15 cellular contexts compared by ENCODE assay signal in the genomic region with DNA sequence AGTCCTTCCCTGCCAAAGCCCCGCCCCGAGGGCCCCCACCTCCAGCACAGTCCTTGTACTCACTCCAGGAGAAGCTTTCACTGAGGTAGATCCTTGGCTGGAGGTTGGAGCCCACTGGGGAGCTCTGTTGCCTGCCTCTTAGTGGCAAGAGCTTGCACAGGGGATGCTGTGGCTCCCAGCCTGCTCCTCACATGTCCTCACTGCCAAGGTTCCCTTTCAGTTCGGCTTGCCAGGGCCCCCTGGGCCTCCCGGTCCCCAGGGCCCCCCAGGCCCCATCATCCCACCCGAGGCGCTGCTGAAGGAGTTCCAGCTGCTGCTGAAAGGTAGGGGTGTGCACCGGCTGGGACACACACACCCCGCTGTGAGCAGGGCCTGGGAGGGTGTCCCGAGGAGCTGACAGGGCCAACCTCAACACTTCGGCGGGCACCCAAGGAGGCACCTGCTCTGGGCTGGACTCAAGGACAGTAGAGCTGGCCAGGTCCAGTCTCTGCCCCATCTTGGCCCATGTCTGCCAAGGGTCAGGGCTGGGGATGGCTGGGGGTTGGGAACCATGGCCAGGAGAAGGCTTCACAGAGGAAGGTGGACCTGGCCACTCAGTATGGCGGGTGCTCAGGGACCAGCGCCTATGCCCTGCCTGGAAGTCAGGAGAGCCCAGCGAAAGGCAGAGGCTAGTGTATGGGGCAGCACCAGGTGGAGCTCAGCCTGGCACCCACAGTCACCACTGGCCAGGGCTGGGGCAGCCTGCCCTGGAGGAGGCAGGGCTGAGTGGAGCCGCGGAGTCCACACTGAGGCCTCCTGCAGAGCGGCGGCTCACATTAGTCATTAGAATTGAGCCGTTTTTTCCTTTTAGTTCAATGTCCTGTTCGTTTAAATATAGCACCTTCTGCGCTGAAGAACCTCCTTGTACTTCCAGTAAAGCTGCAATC. TPM values are rescaled to one million over a fixed set of nuclear protein-coding genes. Genes with fewer than 3 reads are reported as not detected.
DNase-seq lines count a peak whose midpoint lies in the region; ATAC-seq, FAIRE-seq and TF ChIP-seq lines count a peak whose summit lies in the region.
"Had no signal": no experiment of that assay in that cellular context is flagged by ENCODE, and none has a peak within 500 bp of the region (broad histone marks: within the 10 kb centered on the region; RNA-seq: fewer than 3 reads in every experiment).

No MANE protein-coding gene starts in this region.

- H3K4me1 Mint-ChIP-seq in Calu3 (ENCODE audit: low read depth, unreplicated experiment) (peaks cover 7% of the 10 kb centered on the region), chondrocyte (ENCODE audit: low read depth) (peaks cover 23% of the 10 kb centered on the region), mesothelial cell of epicardium (peaks cover 4% of the 10 kb centered on the region), MCF 10A (ENCODE audit: insufficient read depth, unreplicated experiment) (peaks cover 5% of the 10 kb centered on the region)
- H3K4me1 Mint-ChIP-seq: activated T-helper 17 cell treated with anti-CD3 and anti-CD28 coated beads, Interleukin-2, amount 50 U/mL, for 72 hours had no signal

- BruUV-seq in Calu3 (replicated peaks; lab: Mats Ljungman, UMichigan) (no TSS peak), MCF 10A (replicated peaks; lab: Mats Ljungman, UMichigan) (no TSS peak)

- POLR2A ChIA-PET in MCF 10A (lab: Yijun Ruan, JAX) = no interaction called here

- no peak for ATAC-seq in HG03432 (IDR thresholded peaks at IDR 0.05; ENCODE audit: unreplicated experiment)
- ATAC-seq: activated T-helper 17 cell treated with anti-CD3 and anti-CD28 coated beads, Interleukin-2, amount 50 U/mL, for 72 hours; esophagus mucosa; Panc1 had no signal

- no peak for TF ChIP-seq CTCF in Calu3 (IDR thresholded peaks at IDR 0.05; ENCODE audit: unreplicated experiment)
- no peak for TF ChIP-seq CTCF in chondrocyte (IDR thresholded peaks at IDR 0.05)
- TF ChIP-seq CTCF in mesothelial cell of epicardium (IDR thresholded peaks at IDR 0.05; ENCODE audit: unreplicated experiment) = no peak
- TF ChIP-seq CTCF in MCF 10A (IDR thresholded peaks at IDR 0.05; ENCODE audit: unreplicated experiment) = no peak

- DNase-seq in Calu3 = no peak
- DNase-seq in H54 (ENCODE audit: insufficient read length, low spot score) = peak; percentile 84
- peak; percentile 92 for DNase-seq in chondrocyte (ENCODE audit: low spot score)
- peak in 1 of 2 experiments; percentile 37 for DNase-seq in mesothelial cell of epicardium (ENCODE audit: low spot score in 2 of 2, unreplicated experiment in 2 of 2)
- no peak for DNase-seq in MCF 10A (ENCODE audit: unreplicated experiment)
- no peak for DNase-seq in dermis blood vessel endothelial cell
- DNase-seq: activated CD4-positive, alpha-beta T cell treated with anti-CD3 and anti-CD28 coated beads, Interleukin-2, amount 50 U/mL, for 4 hours; NCI-H446; retina; T-helper 2 cell had no signal

- H3K27me3 Mint-ChIP-seq in Calu3 (ENCODE audit: unreplicated experiment) (peaks cover 14% of the 10 kb centered on the region), chondrocyte (ENCODE audit: low read depth) (no peaks in the 10 kb centered on the region), mesothelial cell of epicardium (ENCODE audit: low read depth) (peaks cover 66% of the 10 kb centered on the region), MCF 10A (ENCODE audit: insufficient read depth, unreplicated experiment) (no peaks in the 10 kb centered on the region)

- no peak for TF ChIP-seq POLR2A in H54 (IDR thresholded peaks at IDR 0.05; ENCODE audit: low read depth, low read length)

- peak overlapping the region; percentile 46 for H3K4me3 Mint-ChIP-seq in Calu3 (ENCODE audit: low read depth, unreplicated experiment)
- H3K4me3 Mint-ChIP-seq in chondrocyte (ENCODE audit: unreplicated experiment) = peak overlapping the region; percentile 49
- H3K4me3 Mint-ChIP-seq in mesothelial cell of epicardium = peak overlapping the region; percentile 24
- no peak overlapping the region for H3K4me3 Mint-ChIP-seq in MCF 10A (ENCODE audit: unreplicated experiment)
- H3K4me3 Mint-ChIP-seq: activated T-helper 17 cell treated with anti-CD3 and anti-CD28 coated beads, Interleukin-2, amount 50 U/mL, for 72 hours had no signal

- H3K9me3 Mint-ChIP-seq in Calu3 (ENCODE audit: low read depth, unreplicated experiment) = no peaks in the 10 kb centered on the region
- H3K9me3 Mint-ChIP-seq in chondrocyte (ENCODE audit: low read depth) = no peaks in the 10 kb centered on the region
- no peaks in the 10 kb centered on the region for H3K9me3 Mint-ChIP-seq in mesothelial cell of epicardium
- H3K9me3 Mint-ChIP-seq in MCF 10A (ENCODE audit: unreplicated experiment) = no peaks in the 10 kb centered on the region
- H3K9me3 Mint-ChIP-seq: activated T-helper 17 cell treated with anti-CD3 and anti-CD28 coated beads, Interleukin-2, amount 50 U/mL, for 72 hours had no signal

- no peak for FAIRE-seq in H54 (lab: Jason Lieb, UNC)

- CTCF ChIA-PET in Calu3 (lab: Charles Lee) = no interaction called here
- CTCF ChIA-PET in MCF 10A (lab: Yijun Ruan, JAX) = interaction anchor here (0.9 to 1.5 kb wide), 2 partner anchors 16 to 38 kb away, joined by 3 to 4 read pairs; no protein-coding TSS in a partner anchor

- intact Hi-C loops in Calu3 (cut with micrococcal nuclease; ENCODE audit: unreplicated experiment) (no loop called here), MCF 10A (cut with micrococcal nuclease) (no loop called here)

- H3K36me3 Mint-ChIP-seq in Calu3 (ENCODE audit: insufficient read depth, unreplicated experiment) = peaks cover 12% of the 10 kb centered on the region
- peaks cover 2% of the 10 kb centered on the region for H3K36me3 Mint-ChIP-seq in chondrocyte (ENCODE audit: low read depth)
- H3K36me3 Mint-ChIP-seq in mesothelial cell of epicardium = no peaks in the 10 kb centered on the region
- peaks cover 6% of the 10 kb centered on the region for H3K36me3 Mint-ChIP-seq in MCF 10A (ENCODE audit: insufficient read depth, unreplicated experiment)

- no peak overlapping the region for H3K27ac Mint-ChIP-seq in Calu3 (ENCODE audit: unreplicated experiment)
- peak overlapping the region; percentile 70 for H3K27ac Mint-ChIP-seq in chondrocyte (ENCODE audit: unreplicated experiment)
- H3K27ac Mint-ChIP-seq in mesothelial cell of epicardium = no peak overlapping the region
- H3K27ac Mint-ChIP-seq in MCF 10A (ENCODE audit: low read depth, unreplicated experiment) = no peak overlapping the region
- H3K27ac Mint-ChIP-seq: activated T-helper 17 cell treated with anti-CD3 and anti-CD28 coated beads, Interleukin-2, amount 50 U/mL, for 72 hours; CD14-positive monocyte had no signal

RNA-seq across cellular contexts. Expression of gene ERFE, which starts 4.0 kb away (rescaled TPM):
- 2.4 and 4.0 TPM in 2 replicates for total RNA-seq in Calu3 (2022)
- total RNA-seq in chondrocyte = 1.8 to 10.3 TPM (median 9.4 TPM) in 3 replicates
- total RNA-seq in mesothelial cell of epicardium = 0.50 to 0.85 TPM (median 0.66 TPM) in 3 replicates
- 14.5 and 18.1 TPM in 2 replicates for total RNA-seq in MCF 10A (2022)
- 0.34 and 0.47 TPM in 2 replicates for total RNA-seq in dermis blood vessel endothelial cell
- total RNA-seq: activated T-helper 17 cell treated with anti-CD3 and anti-CD28 coated beads, Interleukin-2, amount 50 U/mL, for 72 hours had no signal

RNA-seq across cellular contexts. Expression of gene KLHL30, which starts 24.3 kb away (rescaled TPM):
- total RNA-seq in Calu3 (2022) (0.64 and 1.3 TPM in 2 replicates), chondrocyte (12.2 to 25.6 TPM (median 24.4 TPM) in 3 replicates), mesothelial cell of epicardium (0.16 to 0.20 TPM (median 0.20 TPM) in 3 replicates), MCF 10A (2022) (0.27 and 0.35 TPM in 2 replicates), dermis blood vessel endothelial cell (not detected in 2 replicates)
- total RNA-seq: activated T-helper 17 cell treated with anti-CD3 and anti-CD28 coated beads, Interleukin-2, amount 50 U/mL, for 72 hours had no signal

RNA-seq across cellular contexts. Expression of gene ILKAP, which starts 40.7 kb away (rescaled TPM):
- 51.3 and 55.4 TPM in 2 replicates for total RNA-seq in Calu3 (2022)
- 24.9 to 36.7 TPM (median 29.7 TPM) in 3 replicates for total RNA-seq in chondrocyte
- 48.6 to 54.0 TPM (median 50.8 TPM) in 3 replicates for total RNA-seq in mesothelial cell of epicardium
- total RNA-seq in MCF 10A (2022) = 57.2 and 59.6 TPM in 2 replicates
- 17.7 and 18.7 TPM in 2 replicates for total RNA-seq in dermis blood vessel endothelial cell

Comparison
In these comparisons a context has a peak if more than half of its experiments do, and no peak if none do; other contexts are left out.
1. DNase-seq: peak in H54 (single experiment) and chondrocyte (single experiment); none in Calu3 (single experiment), MCF 10A (single experiment) and dermis blood vessel endothelial cell (single experiment).